In the genomic region with DNA sequence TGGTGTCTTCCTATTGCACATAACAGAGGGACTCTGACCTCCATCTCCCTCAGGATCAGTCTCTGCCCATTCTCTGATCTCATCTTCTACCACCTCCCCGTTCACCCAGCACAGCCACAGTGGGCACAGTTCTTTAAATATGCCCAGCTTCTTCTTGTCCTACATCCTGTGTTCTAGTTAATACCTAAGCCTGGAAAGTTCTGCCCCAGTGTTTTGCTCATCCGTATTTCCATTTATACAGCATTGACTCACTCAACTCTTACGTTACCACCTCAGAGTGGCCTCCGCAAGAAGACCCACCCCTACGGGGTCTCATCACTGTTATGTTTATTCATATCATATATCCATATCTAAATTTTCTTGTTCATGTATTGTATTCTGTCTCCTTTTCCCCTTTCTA, we compare ENCODE assay signal across 28 cellular contexts.
"Had no signal": no experiment of that assay in that cellular context is flagged by ENCODE, and none has a peak within 500 bp of the region (broad histone marks: within the 10 kb centered on the region; RNA-seq: fewer than 3 reads in every experiment).

No MANE protein-coding gene starts in this region.

- H3K9me3 Mint-ChIP-seq: activated T-cell treated with anti-CD3 and anti-CD28 coated beads, Interleukin-2, amount 50 U/mL, for 72 hours; central memory CD8-positive, alpha-beta T cell; dendritic cell treated with granulocyte-macrophage colony-stimulating factor and Interleukin-4, amounts not matched to agents 40 ng/mL and 50 ng/mL, for 4 days; endodermal cell; nephron; stimulated activated effector memory CD8-positive, alpha-beta T cell treated with anti-CD3 and anti-CD28 coated beads, Interleukin-12 subunit alpha, Interleukin-12 subunit beta, amount 100 ng/mL, for 72 hours had no signal

- H3K27ac Mint-ChIP-seq: activated CD4-positive, alpha-beta T cell treated with anti-CD3 and anti-CD28 coated beads for 36 hours; activated T-cell treated with anti-CD3 and anti-CD28 coated beads, Interleukin-2, amount 50 U/mL, for 72 hours; dendritic cell treated with granulocyte-macrophage colony-stimulating factor and Interleukin-4, amounts not matched to agents 40 ng/mL and 50 ng/mL, for 4 days; endodermal cell; immature natural killer cell; stimulated activated effector memory CD8-positive, alpha-beta T cell treated with anti-CD3 and anti-CD28 coated beads, Interleukin-12 subunit alpha, Interleukin-12 subunit beta, amount 100 ng/mL, for 72 hours had no signal

- H3K36me3 Mint-ChIP-seq: immature natural killer cell; stimulated activated effector memory CD8-positive, alpha-beta T cell treated with anti-CD3 and anti-CD28 coated beads, Interleukin-12 subunit alpha, Interleukin-12 subunit beta, amount 100 ng/mL, for 72 hours had no signal

- H3K4me3 ChIP-seq: esophagus muscularis mucosa, heart left ventricle, lower lobe of right lung, skin epidermis, suprapubic skin, tibial artery, upper lobe of right lung had no signal

- ATAC-seq: foreskin keratinocyte, heart left ventricle, lower lobe of right lung, sciatic nerve, upper lobe of right lung had no signal

- H3K27me3 ChIP-seq: foreskin keratinocyte, heart left ventricle, suprapubic skin, tibial artery, upper lobe of right lung had no signal

- DNase-seq: activated CD4-positive, alpha-beta T cell treated with anti-CD3 and anti-CD28 coated beads for 36 hours; activated CD4-positive, alpha-beta T cell treated with anti-CD3 and anti-CD28 coated beads, Interleukin-2, amount 50 U/mL, for 4 hours; activated CD4-positive, CD25-positive, alpha-beta regulatory T cell; activated naive CD4-positive, alpha-beta T cell; activated T-cell treated with anti-CD3 and anti-CD28 coated beads for 4 hours; activated T-cell treated with anti-CD3 and anti-CD28 coated beads, Interleukin-2, amount 50 U/mL, for 72 hours; amygdala; endodermal cell; foreskin keratinocyte; heart left ventricle; hypothalamus; immature natural killer cell; kidney; lower lobe of right lung; mesendoderm; stimulated activated CD4-positive, alpha-beta T cell treated with anti-CD3 and anti-CD28 coated beads, Interleukin-4, amount 100 ng/mL, for 24 hours; T-helper 2 cell; tibial artery; upper lobe of right lung had no signal

- H3K36me3 ChIP-seq: esophagus muscularis mucosa, heart left ventricle, lower lobe of right lung, neutrophil, suprapubic skin, tibial artery, upper lobe of right lung had no signal

- H3K27ac ChIP-seq: esophagus muscularis mucosa, foreskin keratinocyte, heart left ventricle, lower lobe of right lung, neutrophil, skin epidermis, suprapubic skin, tibial artery, upper lobe of right lung had no signal

- H3K9me3 ChIP-seq: esophagus muscularis mucosa, heart left ventricle, lower lobe of right lung, neutrophil, suprapubic skin, tibial artery, upper lobe of right lung had no signal

- H3K4me1 ChIP-seq: foreskin keratinocyte had no signal

- H3K4me3 Mint-ChIP-seq: activated CD4-positive, alpha-beta T cell treated with anti-CD3 and anti-CD28 coated beads for 36 hours; central memory CD8-positive, alpha-beta T cell; dendritic cell treated with granulocyte-macrophage colony-stimulating factor and Interleukin-4, amounts not matched to agents 40 ng/mL and 50 ng/mL, for 4 days; endodermal cell; immature natural killer cell; nephron; stimulated activated effector memory CD8-positive, alpha-beta T cell treated with anti-CD3 and anti-CD28 coated beads, Interleukin-12 subunit alpha, Interleukin-12 subunit beta, amount 100 ng/mL, for 72 hours had no signal

- H3K4me1 Mint-ChIP-seq: immature natural killer cell had no signal
